22 cellular contexts compared by ENCODE assay signal in genomic region chr3:11910971-11911531, GRCh38.
DNase-seq lines count a peak whose midpoint lies in the region; ATAC-seq and TF ChIP-seq lines count a peak whose summit lies in the region.
"Had no signal": no experiment of that assay in that cellular context is flagged by ENCODE, and none has a peak within 500 bp of the region (broad histone marks: within the 10 kb centered on the region; RNA-seq: fewer than 3 reads in every experiment).

No MANE protein-coding gene starts in this region.

- no peak for ATAC-seq in activated CD4-positive, alpha-beta T cell treated with anti-CD3 and anti-CD28 coated beads for 36 hours
- peak; percentile 46 to 49 for ATAC-seq in activated T-cell treated with anti-CD3 and anti-CD28 coated beads, Interleukin-2, amount 50 U/mL, for 4 hours
- no peak for ATAC-seq in GM18517 (IDR thresholded peaks at IDR 0.05; ENCODE audit: unreplicated experiment)
- ATAC-seq: activated CD8-positive, alpha-beta T cell treated with anti-CD3 and anti-CD28 coated beads, Interleukin-2, amount 10 ng/mL, durations not matched to agents 7 days and 5 days; CD8-positive, alpha-beta T cell; psoas muscle; stimulated activated naive B cell treated with anti-CD40 and anti-IgM and Interleukin-4, amounts not matched to agents 10 μg/mL and 1 μg/mL and 100 μg/mL, for 72 hours had no signal

- no peak overlapping the region for H3K4me3 Mint-ChIP-seq in activated CD4-positive, alpha-beta T cell treated with anti-CD3 and anti-CD28 coated beads for 36 hours
- no peak overlapping the region for H3K4me3 Mint-ChIP-seq in activated T-cell treated with anti-CD3 and anti-CD28 coated beads, Interleukin-2, amount 50 U/mL, for 4 hours
- H3K4me3 Mint-ChIP-seq: activated CD8-positive, alpha-beta T cell treated with anti-CD3 and anti-CD28 coated beads, Interleukin-2, amount 10 ng/mL, durations not matched to agents 7 days and 5 days; CD8-positive, alpha-beta T cell; dendritic cell treated with granulocyte-macrophage colony-stimulating factor and Interleukin-4, amounts not matched to agents 40 ng/mL and 50 ng/mL, for 4 days; immature natural killer cell; natural killer cell; stimulated activated naive B cell treated with anti-CD40 and anti-IgM and Interleukin-4, amounts not matched to agents 10 μg/mL and 1 μg/mL and 100 μg/mL, for 72 hours had no signal

- H3K36me3 Mint-ChIP-seq in activated CD4-positive, alpha-beta T cell treated with anti-CD3 and anti-CD28 coated beads for 36 hours (ENCODE audit: low read depth): no peaks in the 10 kb centered on the region
- no peaks in the 10 kb centered on the region for H3K36me3 Mint-ChIP-seq in activated T-cell treated with anti-CD3 and anti-CD28 coated beads, Interleukin-2, amount 50 U/mL, for 4 hours (ENCODE audit: insufficient read depth)
- H3K36me3 Mint-ChIP-seq: CD8-positive, alpha-beta T cell; immature natural killer cell; natural killer cell; stimulated activated naive B cell treated with anti-CD40 and anti-IgM and Interleukin-4, amounts not matched to agents 10 μg/mL and 1 μg/mL and 100 μg/mL, for 72 hours had no signal

- no peaks in the 10 kb centered on the region for H3K4me1 Mint-ChIP-seq in activated CD4-positive, alpha-beta T cell treated with anti-CD3 and anti-CD28 coated beads for 36 hours
- peaks cover 8% of the 10 kb centered on the region for H3K4me1 Mint-ChIP-seq in activated T-cell treated with anti-CD3 and anti-CD28 coated beads, Interleukin-2, amount 50 U/mL, for 4 hours (ENCODE audit: low read depth)
- H3K4me1 Mint-ChIP-seq: immature natural killer cell, natural killer cell had no signal

- H3K9me3 Mint-ChIP-seq in activated CD4-positive, alpha-beta T cell treated with anti-CD3 and anti-CD28 coated beads for 36 hours (ENCODE audit: low read depth): no peaks in the 10 kb centered on the region
- H3K9me3 Mint-ChIP-seq in activated T-cell treated with anti-CD3 and anti-CD28 coated beads, Interleukin-2, amount 50 U/mL, for 4 hours: no peaks in the 10 kb centered on the region
- H3K9me3 Mint-ChIP-seq: CD8-positive, alpha-beta T cell; dendritic cell treated with granulocyte-macrophage colony-stimulating factor and Interleukin-4, amounts not matched to agents 40 ng/mL and 50 ng/mL, for 4 days; immature natural killer cell; natural killer cell; stimulated activated naive B cell treated with anti-CD40 and anti-IgM and Interleukin-4, amounts not matched to agents 10 μg/mL and 1 μg/mL and 100 μg/mL, for 72 hours had no signal

- DNase-seq in activated CD4-positive, alpha-beta T cell treated with anti-CD3 and anti-CD28 coated beads for 36 hours: peak; percentile 13
- DNase-seq in activated CD4-positive, alpha-beta T cell treated with anti-CD3 and anti-CD28 coated beads for 1 hour: no peak
- DNase-seq in GM06990 (ENCODE audit: extremely low read depth, insufficient read length) (peak; percentile 15), mucosa of gallbladder (ENCODE audit: low spot score) (peak; percentile 56), NOMO-1 (lab: John Stamatoyannopoulos, UW; ENCODE audit: unreplicated experiment in 2 of 2) (no peak), EL (no peak)
- DNase-seq in activated T-cell treated with anti-CD3 and anti-CD28 coated beads, Interleukin-2, amount 50 U/mL, for 4 hours: peak; percentile 10
- DNase-seq: activated CD8-positive, alpha-beta T cell treated with anti-CD3 and anti-CD28 coated beads, Interleukin-2, amount 10 ng/mL, durations not matched to agents 7 days and 5 days; activated naive CD4-positive, alpha-beta T cell; CD8-positive, alpha-beta T cell; erythroblast; immature natural killer cell; natural killer cell; NCI-H146; NCI-H510A treated with DMSO at 0.1 percent for 48 hours; OCI-M1; psoas muscle; spleen; stimulated activated naive B cell treated with anti-CD40 and anti-IgM and Interleukin-4, amounts not matched to agents 10 μg/mL and 1 μg/mL and 100 μg/mL, for 72 hours had no signal

- no peaks in the 10 kb centered on the region for H3K27me3 ChIP-seq in GM06990 (replicated peaks; ENCODE audit: control insufficient read depth, insufficient read depth, low read length)
- H3K27me3 ChIP-seq: ascending aorta had no signal

- intact Hi-C loops in activated CD4-positive, alpha-beta T cell treated with anti-CD3 and anti-CD28 coated beads for 36 hours (cut with DNase I, micrococcal nuclease): no loop called here

- POLR2A ChIA-PET in activated CD4-positive, alpha-beta T cell treated with anti-CD3 and anti-CD28 coated beads for 36 hours (lab: Charles Lee): no interaction called here

- no peaks in the 10 kb centered on the region for H3K27me3 Mint-ChIP-seq in activated CD4-positive, alpha-beta T cell treated with anti-CD3 and anti-CD28 coated beads for 36 hours
- no peaks in the 10 kb centered on the region for H3K27me3 Mint-ChIP-seq in activated T-cell treated with anti-CD3 and anti-CD28 coated beads, Interleukin-2, amount 50 U/mL, for 4 hours (ENCODE audit: low read depth)
- H3K27me3 Mint-ChIP-seq: dendritic cell treated with granulocyte-macrophage colony-stimulating factor and Interleukin-4, amounts not matched to agents 40 ng/mL and 50 ng/mL, for 4 days; stimulated activated naive B cell treated with anti-CD40 and anti-IgM and Interleukin-4, amounts not matched to agents 10 μg/mL and 1 μg/mL and 100 μg/mL, for 72 hours had no signal

- CTCF ChIA-PET in activated CD4-positive, alpha-beta T cell treated with anti-CD3 and anti-CD28 coated beads for 36 hours (lab: Charles Lee): no interaction called here

- TF ChIP-seq CTCF in GM06990 (IDR thresholded peaks at IDR 0.05; ENCODE audit: insufficient read depth, low read length, poor library complexity, severe bottlenecking): no peak

- H3K4me3 ChIP-seq in GM06990 (replicated peaks; ENCODE audit: low read depth, low read length): no peak overlapping the region
- H3K4me3 ChIP-seq: ascending aorta, psoas muscle, spleen had no signal

- H3K36me3 ChIP-seq in GM06990 (ENCODE audit: control insufficient read depth, insufficient read depth, low read length): no peaks in the 10 kb centered on the region
- H3K36me3 ChIP-seq: ascending aorta, spleen had no signal

- no peak overlapping the region for H3K27ac Mint-ChIP-seq in activated CD4-positive, alpha-beta T cell treated with anti-CD3 and anti-CD28 coated beads for 36 hours
- H3K27ac Mint-ChIP-seq: activated CD8-positive, alpha-beta T cell treated with anti-CD3 and anti-CD28 coated beads, Interleukin-2, amount 10 ng/mL, durations not matched to agents 7 days and 5 days; CD8-positive, alpha-beta T cell; dendritic cell treated with granulocyte-macrophage colony-stimulating factor and Interleukin-4, amounts not matched to agents 40 ng/mL and 50 ng/mL, for 4 days; immature natural killer cell; natural killer cell; stimulated activated naive B cell treated with anti-CD40 and anti-IgM and Interleukin-4, amounts not matched to agents 10 μg/mL and 1 μg/mL and 100 μg/mL, for 72 hours had no signal

Comparison
In these comparisons a context has a peak if more than half of its experiments do, and no peak if none do; other contexts are left out.
1. DNase-seq: peak in activated CD4-positive, alpha-beta T cell treated with anti-CD3 and anti-CD28 coated beads for 36 hours (single experiment), GM06990 (single experiment), activated T-cell treated with anti-CD3 and anti-CD28 coated beads, Interleukin-2, amount 50 U/mL, for 4 hours (single experiment) and mucosa of gallbladder (single experiment); none in activated CD4-positive, alpha-beta T cell treated with anti-CD3 and anti-CD28 coated beads for 1 hour (single experiment), NOMO-1 (0 of 2) and EL (single experiment).
2. ATAC-seq: peak in activated T-cell treated with anti-CD3 and anti-CD28 coated beads, Interleukin-2, amount 50 U/mL, for 4 hours (2 of 2); none in activated CD4-positive, alpha-beta T cell treated with anti-CD3 and anti-CD28 coated beads for 36 hours (single experiment) and GM18517 (single experiment).